Comparison of ENCODE assay signal across 8 cellular contexts in the genomic region with DNA sequence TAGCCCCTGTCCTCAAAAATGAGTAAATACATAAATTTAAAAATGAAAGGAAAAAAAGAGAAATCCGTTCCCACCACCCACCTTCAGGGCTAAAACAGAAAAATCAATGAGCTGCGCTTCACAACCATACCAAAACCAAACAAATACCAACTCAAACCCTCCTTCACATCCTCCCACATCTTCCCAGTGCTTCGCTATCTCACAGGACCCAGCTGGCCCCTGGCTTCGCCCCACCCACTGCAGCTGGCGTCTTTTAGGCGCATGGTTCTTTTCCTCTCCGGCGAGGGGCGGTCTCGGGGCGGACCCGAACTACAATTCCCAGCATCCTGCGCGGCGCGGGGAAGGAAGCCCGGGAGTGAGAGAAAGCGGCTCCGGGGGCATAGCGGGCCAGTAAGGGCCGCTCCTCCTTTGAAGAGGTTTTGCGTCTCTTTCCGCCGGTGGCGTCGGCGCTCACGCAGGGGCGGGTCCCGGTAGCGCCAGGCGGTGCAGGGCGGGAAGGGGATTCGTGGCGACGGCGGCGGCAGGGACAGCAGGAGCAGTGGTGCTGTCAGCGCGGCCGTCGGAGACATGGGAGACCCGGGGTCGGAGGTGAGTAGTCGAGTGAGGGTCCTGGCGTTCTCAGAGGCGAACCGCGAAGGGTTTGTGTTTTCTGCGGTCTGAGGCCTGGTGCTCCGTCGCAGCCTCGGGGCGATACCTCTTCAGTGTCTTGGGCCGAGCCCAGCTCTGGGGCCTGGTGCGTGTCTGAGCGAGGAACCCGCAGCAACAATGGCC. TPM values are rescaled to one million over a fixed set of nuclear protein-coding genes. Genes with fewer than 3 reads are reported as not detected.
DNase-seq lines count a peak whose midpoint lies in the region; ATAC-seq and TF ChIP-seq lines count a peak whose summit lies in the region.

A gene with protein sequence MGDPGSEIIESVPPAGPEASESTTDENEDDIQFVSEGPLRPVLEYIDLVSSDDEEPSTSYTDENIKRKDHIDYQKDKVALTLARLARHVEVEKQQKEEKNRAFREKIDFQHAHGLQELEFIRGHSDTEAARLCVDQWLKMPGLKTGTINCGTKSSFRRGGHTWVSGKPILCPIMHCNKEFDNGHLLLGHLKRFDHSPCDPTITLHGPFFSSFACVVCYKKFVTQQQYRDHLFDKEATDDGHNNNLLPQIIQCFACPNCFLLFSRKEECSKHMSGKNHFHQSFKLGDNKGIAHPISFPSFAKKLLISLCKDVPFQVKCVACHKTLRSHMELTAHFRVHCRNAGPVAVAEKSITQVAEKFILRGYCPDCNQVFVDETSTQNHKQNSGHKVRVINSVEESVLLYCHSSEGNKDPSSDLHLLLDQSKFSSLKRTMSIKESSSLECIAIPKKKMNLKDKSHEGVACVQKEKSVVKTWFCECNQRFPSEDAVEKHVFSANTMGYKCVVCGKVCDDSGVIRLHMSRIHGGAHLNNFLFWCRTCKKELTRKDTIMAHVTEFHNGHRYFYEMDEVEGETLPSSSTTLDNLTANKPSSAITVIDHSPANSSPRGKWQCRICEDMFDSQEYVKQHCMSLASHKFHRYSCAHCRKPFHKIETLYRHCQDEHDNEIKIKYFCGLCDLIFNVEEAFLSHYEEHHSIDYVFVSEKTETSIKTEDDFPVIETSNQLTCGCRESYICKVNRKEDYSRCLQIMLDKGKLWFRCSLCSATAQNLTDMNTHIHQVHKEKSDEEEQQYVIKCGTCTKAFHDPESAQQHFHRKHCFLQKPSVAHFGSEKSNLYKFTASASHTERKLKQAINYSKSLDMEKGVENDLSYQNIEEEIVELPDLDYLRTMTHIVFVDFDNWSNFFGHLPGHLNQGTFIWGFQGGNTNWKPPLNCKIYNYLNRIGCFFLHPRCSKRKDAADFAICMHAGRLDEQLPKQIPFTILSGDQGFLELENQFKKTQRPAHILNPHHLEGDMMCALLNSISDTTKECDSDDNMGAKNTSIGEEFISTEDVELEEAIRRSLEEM (plus strand): TSS at position 502 of the 771 bp plus-strand sequence. CDS start 66 bp downstream, at position 568.

- no peak for TF ChIP-seq CTCF in GM12875 (IDR thresholded peaks at IDR 0.05; ENCODE audit: borderline replicate concordance, insufficient read depth, low read depth, low read length)
- no peak for TF ChIP-seq CTCF in cardiac muscle cell (IDR thresholded peaks at IDR 0.05; ENCODE audit: low read depth, low read length)
- peak in 1 of 5 experiments; percentile 9 for TF ChIP-seq CTCF in transverse colon (IDR thresholded peaks at IDR 0.05)

- no peak within 1 kb of the TSS for H3K4ac ChIP-seq in trophoblast cell (ENCODE audit: low read depth, low read length)

- H2BK12ac ChIP-seq in trophoblast cell (ENCODE audit: low read length): no peak within 1 kb of the TSS

- H3K27ac ChIP-seq in cardiac muscle cell (peak within 1 kb of the TSS; percentile 93), trophoblast cell (ENCODE audit: low read depth, low read length) (peak within 1 kb of the TSS; percentile 85), transverse colon (peak within 1 kb of the TSS; percentile 85 to 92 (median 90))

- H3K79me1 ChIP-seq in trophoblast cell (ENCODE audit: low read length): peaks cover 3% of the 10 kb centered on the region

- H3K4me1 ChIP-seq in adipocyte (ENCODE audit: control insufficient read depth, insufficient read depth, low read length) (peaks cover 32% of the 10 kb centered on the region), cardiac muscle cell (ENCODE audit: low read depth) (peaks cover 29% of the 10 kb centered on the region), trophoblast cell (ENCODE audit: control insufficient read depth in 1 of 2, insufficient read depth in 2 of 2, low read length in 2 of 2) (peaks cover 0 to 2% of the 10 kb centered on the region in 2 experiments), transverse colon (peaks cover 14 to 43% (median 24%) of the 10 kb centered on the region in 4 donors)

- peaks cover 18% of the 10 kb centered on the region for H3K36me3 ChIP-seq in adipocyte (ENCODE audit: control insufficient read depth, insufficient read depth, low read length, severe bottlenecking)
- H3K36me3 ChIP-seq in cardiac muscle cell: peaks cover 7% of the 10 kb centered on the region
- peaks cover 0 to 2% of the 10 kb centered on the region in 2 experiments for H3K36me3 ChIP-seq in trophoblast cell (ENCODE audit: control insufficient read depth in 1 of 2, insufficient read depth in 2 of 2, low read length in 2 of 2)
- peaks cover 0 to 6% (median 1%) of the 10 kb centered on the region in 4 donors for H3K36me3 ChIP-seq in transverse colon

- no peak within 1 kb of the TSS for H2BK120ac ChIP-seq in trophoblast cell (ENCODE audit: insufficient read depth, low read length, poor library complexity)

- no peaks in the 10 kb centered on the region for H3K9me3 ChIP-seq in adipocyte (ENCODE audit: control insufficient read depth, low read length)
- H3K9me3 ChIP-seq in cardiac muscle cell (ENCODE audit: low read depth): no peaks in the 10 kb centered on the region
- H3K9me3 ChIP-seq in trophoblast cell (ENCODE audit: insufficient read depth, low read depth, low read length): no peaks in the 10 kb centered on the region
- no peaks in the 10 kb centered on the region for H3K9me3 ChIP-seq in transverse colon

- DNase-seq in NCI-H1436 (lab: John Stamatoyannopoulos, UW): peak; percentile 96
- peak; percentile 95 for DNase-seq in T follicular helper cell (ENCODE audit: low read depth)
- peak; percentile 99 for DNase-seq in adipocyte (ENCODE audit: low read depth)
- peak; percentile 98 for DNase-seq in cardiac muscle cell (ENCODE audit: low read depth in 1 of 2, low spot score in 1 of 2)
- DNase-seq in trophoblast cell: peak; percentile 96 to 99
- DNase-seq in transverse colon: peak; percentile 99

- intact Hi-C loops in transverse colon (cut with DNase I; ENCODE audit: low total_unique reads): no loop called here

- peak; percentile 95 for ATAC-seq in HG02798 (IDR thresholded peaks at IDR 0.05; ENCODE audit: poor library complexity, unreplicated experiment)

- H4K91ac ChIP-seq in trophoblast cell (ENCODE audit: low read depth, low read length): peak within 1 kb of the TSS; percentile 56

- peak within 1 kb of the TSS; percentile 65 for H3K4me2 ChIP-seq in trophoblast cell (ENCODE audit: low read length)

- no peak within 1 kb of the TSS for H2AK5ac ChIP-seq in trophoblast cell (ENCODE audit: low read length)

- H2BK5ac ChIP-seq in trophoblast cell (ENCODE audit: low read depth, low read length, poor library complexity): peak within 1 kb of the TSS; percentile 51

- in situ Hi-C loops in transverse colon (cut with MboI; ENCODE audit: low pct_ligation_motif_present in 1 of 4, low pct_unique_long_range_greater_than_20kb in 1 of 4, low sequenced_read_pairs in 3 of 4): loop anchor here in 2 of 4 donors (25.0 kb wide), 1 partner anchor 222 kb away; a partner anchor contains a TSS

- peak within 1 kb of the TSS; percentile 88 for H3K9ac ChIP-seq in adipocyte (ENCODE audit: low read length)
- H3K9ac ChIP-seq in trophoblast cell (ENCODE audit: low read length): no peak within 1 kb of the TSS

- H3K27me3 ChIP-seq in adipocyte (replicated peaks; ENCODE audit: control insufficient read depth, insufficient read depth, low read length) (no peaks in the 10 kb centered on the region), cardiac muscle cell (no peaks in the 10 kb centered on the region), trophoblast cell (ENCODE audit: insufficient read depth, low read length) (no peaks in the 10 kb centered on the region), transverse colon (no peaks in the 10 kb centered on the region)

- H3K18ac ChIP-seq in trophoblast cell (ENCODE audit: low read length): peak within 1 kb of the TSS; percentile 84

- peak; percentile 92 for TF ChIP-seq POLR2A in transverse colon (IDR thresholded peaks at IDR 0.05)

- H4K12ac ChIP-seq in trophoblast cell (ENCODE audit: low read depth, low read length): no peak within 1 kb of the TSS

- H3K79me2 ChIP-seq in trophoblast cell (ENCODE audit: control insufficient read depth, insufficient read depth, low read length, poor library complexity): peaks cover 3% of the 10 kb centered on the region

- 100% methylated on average over 1 of the region's 58 CpGs for WGBS in trophoblast cell (ENCODE audit: extremely low coverage, insufficient coverage, insufficient read length)
- WGBS in transverse colon (ENCODE audit: low coverage in 1 of 2), 2 donors: 2% methylated on average over 3 to 22 of the region's 58 CpGs

- H4K8ac ChIP-seq in trophoblast cell (ENCODE audit: low read depth, low read length): peak within 1 kb of the TSS; percentile 93

- TF ChIP-seq EP300 in transverse colon (IDR thresholded peaks at IDR 0.05; ENCODE audit: low read depth): no peak

- H3K23ac ChIP-seq in trophoblast cell (ENCODE audit: low read length): no peak within 1 kb of the TSS

- H3K4me3 ChIP-seq in GM12875 (ENCODE audit: low read depth, low read length) (peak within 1 kb of the TSS; percentile 58), adipocyte (ENCODE audit: low read length) (peak within 1 kb of the TSS; percentile 77), cardiac muscle cell (peak within 1 kb of the TSS; percentile 58), trophoblast cell (ENCODE audit: low read depth, low read length) (peak within 1 kb of the TSS; percentile 86), transverse colon (peak within 1 kb of the TSS; percentile 34 to 64 (median 56))

- peak within 1 kb of the TSS; percentile 57 for H3K14ac ChIP-seq in trophoblast cell (ENCODE audit: low read length)

- H2AFZ ChIP-seq in trophoblast cell (ENCODE audit: insufficient read depth, low read length, poor library complexity): peak within 1 kb of the TSS; percentile 83

RNA-seq across cellular contexts. Expression of the gene that starts here (rescaled TPM):
- total RNA-seq in cardiac muscle cell: 28.0 and 61.0 TPM in 2 replicates
- 18.9 and 34.6 TPM in 2 replicates for polyA plus RNA-seq in cardiac muscle cell
- 15.3 and 15.5 TPM in 2 replicates for polyA plus RNA-seq in trophoblast cell (2013)
- total RNA-seq in transverse colon: 10 to 100 TPM; 43.7 to 67.5 (median 52.4) TPM

Comparison
In these comparisons a context has a peak if more than half of its experiments do, and no peak if none do; other contexts are left out.
1. Peak in every context shown above with its lines: DNase-seq, ATAC-seq, H3K4me3 ChIP-seq and H3K27ac ChIP-seq.